ENCODE assay signal across 12 cellular contexts in genomic region chr4:68657022-68657594, GRCh38. TPM values are rescaled to one million over a fixed set of nuclear protein-coding genes. Genes with fewer than 3 reads are reported as not detected.
A peak's percentile ranks its signal among the peaks of the same experiment; 100 is the strongest.
DNase-seq lines count a peak whose midpoint lies in the region; ATAC-seq, FAIRE-seq and TF ChIP-seq lines count a peak whose summit lies in the region.
"Not testable (repeated sequence)": the region's sequence is repeated elsewhere in the genome, so short reads cannot be mapped to it uniquely, and the experiment has no call there.
"Had no signal": no experiment of that assay in that cellular context is flagged by ENCODE, and none has a peak within 500 bp of the region (broad histone marks: within the 10 kb centered on the region; RNA-seq: fewer than 3 reads in every experiment).

No MANE protein-coding gene starts in this region.

- not testable (repeated sequence) for H3K9ac ChIP-seq in liver (ENCODE audit: low read depth in 1 of 2, low read length in 2 of 2)

- H3K4me1 ChIP-seq in GM23338 (ENCODE audit: insufficient read depth) = peaks cover 40% of the 10 kb centered on the region
- not testable (repeated sequence) for H3K4me1 ChIP-seq in liver (ENCODE audit: control insufficient read depth in 4 of 4, insufficient read depth in 4 of 4, low read length in 3 of 4)

- H3K27ac Mint-ChIP-seq in GM23338 = not testable (repeated sequence)

- peaks cover 32% of the 10 kb centered on the region for H3K4me1 Mint-ChIP-seq in GM23338

- DNase-seq in GM23338 (ENCODE audit: low spot score); RCC 7860 (ENCODE audit: low spot score): not testable (repeated sequence)

- not testable (repeated sequence) for H3F3A ChIP-seq in GM23338 (replicated peaks; ENCODE audit: low read depth)

- FAIRE-seq in RCC 7860 (lab: Jason Lieb, UNC) = peak; percentile 76

- peaks cover 13% of the 10 kb centered on the region; the same call in 2 of the 3 replicates for H3K36me3 Mint-ChIP-seq in GM23338 (ENCODE audit: low read depth)

- TF ChIP-seq CTCF in 22Rv1 (IDR thresholded peaks at IDR 0.05); GM23338 (conservative IDR thresholded peaks at IDR 0.05; ENCODE audit: low read depth in 2 of 2); liver (IDR thresholded peaks at IDR 0.05; ENCODE audit: low read depth, low read length, missing input control): not testable (repeated sequence)

- not testable (repeated sequence) for H3K36me3 ChIP-seq in GM23338 (ENCODE audit: insufficient read depth)
- peaks cover 0 to 28% (median 8%) of the 10 kb centered on the region in 4 donors for H3K36me3 ChIP-seq in liver (ENCODE audit: control insufficient read depth in 4 of 4, insufficient read depth in 3 of 4, low read depth in 1 of 4, low read length in 3 of 4)

- not testable (repeated sequence) for H2AFZ ChIP-seq in GM23338

- H3K27me3 Mint-ChIP-seq in GM23338 (ENCODE audit: insufficient read depth, low read depth, poor library complexity) = not testable (repeated sequence)

- peak overlapping the region; percentile 31; the same call in 1 of the 2 replicates for H3K4me2 ChIP-seq in GM23338

- H4K20me1 ChIP-seq in GM23338 (replicated peaks; ENCODE audit: insufficient read depth) = not testable (repeated sequence)

- not testable (repeated sequence) for H3K27me3 ChIP-seq in GM23338 (ENCODE audit: insufficient read depth); liver (ENCODE audit: control insufficient read depth in 4 of 4, insufficient read depth in 4 of 4, low read length in 3 of 4)

- H3K9me3 ChIP-seq in liver (ENCODE audit: control insufficient read depth in 4 of 4, low read length in 3 of 4) = not testable (repeated sequence)

- TF ChIP-seq RAD21 in liver (IDR thresholded peaks at IDR 0.05) = peak; percentile 27 to 46

- H3K9me3 Mint-ChIP-seq in GM23338 = not testable (repeated sequence)

- H3K4me3 ChIP-seq in GM23338; liver (ENCODE audit: low read depth in 1 of 3, low read length in 3 of 3): not testable (repeated sequence)

- ATAC-seq in GM18861 (IDR thresholded peaks at IDR 0.05; ENCODE audit: unreplicated experiment) (peak; percentile 53), GM19463 (IDR thresholded peaks at IDR 0.05; ENCODE audit: unreplicated experiment) (peak; percentile 67), HG02973 (IDR thresholded peaks at IDR 0.05; ENCODE audit: unreplicated experiment) (peak; percentile 63), HG03378 (IDR thresholded peaks at IDR 0.05; ENCODE audit: unreplicated experiment) (peak; percentile 66)
- ATAC-seq in GM23338 = not testable (repeated sequence)

- H3K79me2 ChIP-seq in GM23338 (replicated peaks; ENCODE audit: insufficient read depth) = not testable (repeated sequence)

- H3K4me3 Mint-ChIP-seq in GM23338 = not testable (repeated sequence)

- peak overlapping the region; percentile 90 for H3K27ac ChIP-seq in 22Rv1
- H3K27ac ChIP-seq in GM23338 (ENCODE audit: low read depth) = 0 out of 2 replicates have a peak overlapping the region, but pooled peaks have one; percentile 88
- H3K27ac ChIP-seq in liver (ENCODE audit: low read depth in 1 of 2, low read length in 2 of 2) = peak overlapping the region; percentile 46 to 68

- H3K9me2 ChIP-seq in GM23338 (ENCODE audit: insufficient read depth) = not testable (repeated sequence)

RNA-seq across cellular contexts. Expression of gene UGT2B15, which starts 13.3 kb away (rescaled TPM):
- total RNA-seq in GM23338 (2014; rRNA removed; shearing (Covaris generic)) = not detected in 2 replicates
- polyA plus RNA-seq in GM23338 (2016; fragmentation: Nextera tagmentation; extraction: Ambion mirVana) = not detected in 2 replicates
- 10 to 100 TPM in 1 of 2 donors, 1 to 10 TPM in 1; 8.2 to 72.0 TPM for total RNA-seq in liver
- 10 to 100 TPM; 75.8 to 80.8 TPM for polyA plus RNA-seq in liver
- total RNA-seq: left lung, LHCN-M2, myocyte, skeletal muscle tissue had no signal
